23 cellular contexts compared by ENCODE assay signal in genomic region chr3:121443456-121443855, GRCh38.
"Had no signal": no experiment of that assay in that cellular context is flagged by ENCODE, and none has a peak within 500 bp of the region (broad histone marks: within the 10 kb centered on the region; RNA-seq: fewer than 3 reads in every experiment).

No MANE protein-coding gene starts in this region.

- H3K9me3 ChIP-seq: gastroesophageal sphincter, left ventricle myocardium inferior, lower lobe of right lung, neutrophil, ovary, right atrium auricular region, sigmoid colon, stomach, thoracic aorta, transverse colon had no signal

- H3K4me3 ChIP-seq: dorsolateral prefrontal cortex, gastroesophageal sphincter, left ventricle myocardium inferior, lower lobe of right lung, ovary, right atrium auricular region, sigmoid colon, stomach, thoracic aorta, transverse colon had no signal

- H3K36me3 ChIP-seq: gastroesophageal sphincter, left ventricle myocardium inferior, lower lobe of right lung, ovary, right atrium auricular region, sigmoid colon, stomach, thoracic aorta, transverse colon had no signal

- DNase-seq: cortex of kidney; dorsolateral prefrontal cortex; effector CD8-positive, alpha-beta T cell; foreskin fibroblast; glutamatergic neuron; immature natural killer cell; kidney; left cardiac atrium; left ventricle myocardium inferior; lower lobe of right lung; naive thymus-derived CD8-positive, alpha-beta T cell; ovary; sigmoid colon; small intestine; stimulated activated CD4-positive, alpha-beta T cell treated with anti-CD3 and anti-CD28 coated beads, Interleukin-12 subunit alpha, Interleukin-12 subunit beta, amount 100 ng/mL, for 4 hours; stimulated activated naive CD4-positive, alpha-beta T cell; stomach; substantia nigra; transverse colon had no signal

- H3K4me1 ChIP-seq: gastroesophageal sphincter, left ventricle myocardium inferior, lower lobe of right lung, right atrium auricular region, sigmoid colon, stomach, transverse colon had no signal

- H3K27ac ChIP-seq: dorsolateral prefrontal cortex, gastroesophageal sphincter, left ventricle myocardium inferior, lower lobe of right lung, neutrophil, ovary, right atrium auricular region, sigmoid colon, stomach, thoracic aorta, transverse colon had no signal

- H3K27me3 ChIP-seq: dorsolateral prefrontal cortex, gastroesophageal sphincter, neutrophil, ovary, right atrium auricular region, sigmoid colon, stomach, transverse colon had no signal
